Comparison of ENCODE assay signal across 13 cellular contexts in genomic region chr10:131905603-131906268, GRCh38. TPM values are rescaled to one million over a fixed set of nuclear protein-coding genes. Genes with fewer than 3 reads are reported as not detected.
DNase-seq lines count a peak whose midpoint lies in the region; ATAC-seq and TF ChIP-seq lines count a peak whose summit lies in the region.
"Had no signal": no experiment of that assay in that cellular context is flagged by ENCODE, and none has a peak within 500 bp of the region (broad histone marks: within the 10 kb centered on the region; RNA-seq: fewer than 3 reads in every experiment).

No MANE protein-coding gene starts in this region.

- no peaks in the 10 kb centered on the region for H3K27me3 ChIP-seq in heart right ventricle
- H3K27me3 ChIP-seq: upper lobe of right lung had no signal

- no peak for TF ChIP-seq CTCF in heart right ventricle (IDR thresholded peaks at IDR 0.05)

- H3K36me3 Mint-ChIP-seq in T-helper 17 cell (ENCODE audit: low read depth), result peaks cover 6% of the 10 kb centered on the region
- H3K36me3 Mint-ChIP-seq in stimulated activated effector memory CD8-positive, alpha-beta T cell treated with anti-CD3 and anti-CD28 coated beads, Interleukin-12 subunit alpha, Interleukin-12 subunit beta, amount 100 ng/mL, for 72 hours, result peaks cover 81% of the 10 kb centered on the region

- no peaks in the 10 kb centered on the region for H3K9me3 Mint-ChIP-seq in stimulated activated effector memory CD8-positive, alpha-beta T cell treated with anti-CD3 and anti-CD28 coated beads, Interleukin-12 subunit alpha, Interleukin-12 subunit beta, amount 100 ng/mL, for 72 hours

- H3K4me1 Mint-ChIP-seq in T-helper 17 cell, result peaks cover 44% of the 10 kb centered on the region
- H3K4me1 Mint-ChIP-seq in stimulated activated effector memory CD8-positive, alpha-beta T cell treated with anti-CD3 and anti-CD28 coated beads, Interleukin-12 subunit alpha, Interleukin-12 subunit beta, amount 100 ng/mL, for 72 hours, result peaks cover 59% of the 10 kb centered on the region

- ATAC-seq in left cardiac atrium, result no peak
- no peak for ATAC-seq in heart right ventricle
- ATAC-seq in T-helper 17 cell, result no peak
- ATAC-seq in stimulated activated effector memory CD8-positive, alpha-beta T cell treated with anti-CD3 and anti-CD28 coated beads, Interleukin-12 subunit alpha, Interleukin-12 subunit beta, amount 100 ng/mL, for 72 hours, result no peak
- ATAC-seq: activated CD4-positive, CD25-positive, alpha-beta regulatory T cell treated with anti-CD3 and anti-CD28 coated beads, Interleukin-2, amount 50 U/mL, for 24 hours; upper lobe of right lung had no signal

- H3K4me1 ChIP-seq in heart right ventricle, result peaks cover 23 to 89% (median 69%) of the 10 kb centered on the region in 9 donors

- H3K27me3 Mint-ChIP-seq in T-helper 17 cell, result no peaks in the 10 kb centered on the region

- DNase-seq in left cardiac atrium (peak; percentile 5), heart right ventricle (no peak), T-helper 17 cell (no peak), epithelial cell of prostate (ENCODE audit: low read depth, low spot score) (no peak), NCI-H2081 treated with DMSO at 0.1 percent for 48 hours (lab: John Stamatoyannopoulos, UW) (no peak), GM19240 (ENCODE audit: insufficient read length, low spot score) (no peak)
- no peak for DNase-seq in stimulated activated effector memory CD8-positive, alpha-beta T cell treated with anti-CD3 and anti-CD28 coated beads, Interleukin-12 subunit alpha, Interleukin-12 subunit beta, amount 100 ng/mL, for 72 hours (ENCODE audit: low spot score in 2 of 2)
- DNase-seq in activated CD4-positive, CD25-positive, alpha-beta regulatory T cell treated with anti-CD3 and anti-CD28 coated beads, Interleukin-2, amount 50 U/mL, for 72 hours, result no peak
- DNase-seq: EL, NCI-H1105 treated with DMSO at 0.1 percent for 48 hours, NCI-H345, upper lobe of right lung had no signal

- H3K4me3 ChIP-seq in heart right ventricle, result no peak overlapping the region
- H3K4me3 ChIP-seq: upper lobe of right lung had no signal

- peak overlapping the region; percentile 21 for H3K4me3 Mint-ChIP-seq in T-helper 17 cell
- peak overlapping the region; percentile 64 for H3K4me3 Mint-ChIP-seq in stimulated activated effector memory CD8-positive, alpha-beta T cell treated with anti-CD3 and anti-CD28 coated beads, Interleukin-12 subunit alpha, Interleukin-12 subunit beta, amount 100 ng/mL, for 72 hours

- H3K9me3 ChIP-seq in heart right ventricle (no peaks in the 10 kb centered on the region), T-helper 17 cell (ENCODE audit: control insufficient read depth, low read length, poor library complexity, severe bottlenecking) (no peaks in the 10 kb centered on the region)
- H3K9me3 ChIP-seq: upper lobe of right lung had no signal

- intact Hi-C loops in left cardiac atrium (cut with DNase I), result no loop called here
- intact Hi-C loops in heart right ventricle (cut with DNase I), result loop anchor here in 1 of 10 donors (5.0 kb wide), 1 partner anchor 72 kb away; no protein-coding TSS in a partner anchor

- peak overlapping the region; percentile 94 for H3K27ac Mint-ChIP-seq in T-helper 17 cell
- peak overlapping the region; percentile 58 for H3K27ac Mint-ChIP-seq in stimulated activated effector memory CD8-positive, alpha-beta T cell treated with anti-CD3 and anti-CD28 coated beads, Interleukin-12 subunit alpha, Interleukin-12 subunit beta, amount 100 ng/mL, for 72 hours

- 80 to 82% methylated on average over 17 of the region's 17 CpGs for WGBS in heart right ventricle, 2 donors

- no peak overlapping the region for H3K27ac ChIP-seq in heart right ventricle
- H3K27ac ChIP-seq in epithelial cell of prostate, result peak overlapping the region; percentile 78
- H3K27ac ChIP-seq: upper lobe of right lung had no signal

- peaks cover 0 to 48% (median 5%) of the 10 kb centered on the region in 9 donors for H3K36me3 ChIP-seq in heart right ventricle

RNA-seq across cellular contexts. Expression of gene PPP2R2D, which starts 4.9 kb away (rescaled TPM):
- 10 to 100 TPM; 30.0 to 38.4 TPM for total RNA-seq in left cardiac atrium
- 10 to 100 TPM; 26.8 to 46.5 (median 35.1) TPM for total RNA-seq in heart right ventricle
- polyA plus RNA-seq in heart right ventricle, result 10 to 100 TPM; 32.5 to 45.9 TPM
- 10 to 100 TPM; 34.5 to 36.6 TPM for total RNA-seq in T-helper 17 cell
